In genomic region chr10:34789993-34790506, GRCh38 we compare ENCODE assay signal across 1 cellular context.
TF ChIP-seq lines count a peak whose summit lies in the region.

No MANE protein-coding gene starts in this region.

TF ChIP-seq in HEK293, 187 proteins besides CTCF, POLR2A, EP300 and RAD21 (continued from another document and continues in another):
- TF ChIP-seq HIC1 (tag by site-specific recombination; IDR thresholded peaks at IDR 0.05), result no peak
- TF ChIP-seq ZNF596 (tag by site-specific recombination; IDR thresholded peaks at IDR 0.05), result no peak
- TF ChIP-seq ZNF837 (tag by site-specific recombination; IDR thresholded peaks at IDR 0.05), result no peak
- TF ChIP-seq ZNF266 (tag by site-specific recombination; IDR thresholded peaks at IDR 0.05; ENCODE audit: low read depth), result no peak
- TF ChIP-seq, protein P1, sequence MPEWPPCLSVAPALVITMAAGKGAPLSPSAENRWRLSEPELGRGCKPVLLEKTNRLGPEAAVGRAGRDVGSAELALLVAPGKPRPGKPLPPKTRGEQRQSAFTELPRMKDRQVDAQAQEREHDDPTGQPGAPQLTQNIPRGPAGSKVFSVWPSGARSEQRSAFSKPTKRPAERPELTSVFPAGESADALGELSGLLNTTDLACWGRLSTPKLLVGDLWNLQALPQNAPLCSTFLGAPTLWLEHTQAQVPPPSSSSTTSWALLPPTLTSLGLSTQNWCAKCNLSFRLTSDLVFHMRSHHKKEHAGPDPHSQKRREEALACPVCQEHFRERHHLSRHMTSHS (tag by site-specific recombination; IDR thresholded peaks at IDR 0.05), result no peak
- no peak for TF ChIP-seq ZFP3 (tag by site-specific recombination; IDR thresholded peaks at IDR 0.05; ENCODE audit: low read depth)
- no peak for TF ChIP-seq ZNF792 (tag by site-specific recombination; IDR thresholded peaks at IDR 0.05)
- TF ChIP-seq ZNF843 (tag by site-specific recombination; IDR thresholded peaks at IDR 0.05), result 0 out of 2 replicates have a peak, but pooled peaks have one; percentile 44
- TF ChIP-seq PRDM1 (tag by site-specific recombination; IDR thresholded peaks at IDR 0.05), result peak; percentile 47; the same call in 1 of the 2 replicates
- no peak for TF ChIP-seq ZNF548 (tag by site-specific recombination; IDR thresholded peaks at IDR 0.05)
- TF ChIP-seq ZNF658 (tag by site-specific recombination; IDR thresholded peaks at IDR 0.05), result no peak
- TF ChIP-seq, protein P2, sequence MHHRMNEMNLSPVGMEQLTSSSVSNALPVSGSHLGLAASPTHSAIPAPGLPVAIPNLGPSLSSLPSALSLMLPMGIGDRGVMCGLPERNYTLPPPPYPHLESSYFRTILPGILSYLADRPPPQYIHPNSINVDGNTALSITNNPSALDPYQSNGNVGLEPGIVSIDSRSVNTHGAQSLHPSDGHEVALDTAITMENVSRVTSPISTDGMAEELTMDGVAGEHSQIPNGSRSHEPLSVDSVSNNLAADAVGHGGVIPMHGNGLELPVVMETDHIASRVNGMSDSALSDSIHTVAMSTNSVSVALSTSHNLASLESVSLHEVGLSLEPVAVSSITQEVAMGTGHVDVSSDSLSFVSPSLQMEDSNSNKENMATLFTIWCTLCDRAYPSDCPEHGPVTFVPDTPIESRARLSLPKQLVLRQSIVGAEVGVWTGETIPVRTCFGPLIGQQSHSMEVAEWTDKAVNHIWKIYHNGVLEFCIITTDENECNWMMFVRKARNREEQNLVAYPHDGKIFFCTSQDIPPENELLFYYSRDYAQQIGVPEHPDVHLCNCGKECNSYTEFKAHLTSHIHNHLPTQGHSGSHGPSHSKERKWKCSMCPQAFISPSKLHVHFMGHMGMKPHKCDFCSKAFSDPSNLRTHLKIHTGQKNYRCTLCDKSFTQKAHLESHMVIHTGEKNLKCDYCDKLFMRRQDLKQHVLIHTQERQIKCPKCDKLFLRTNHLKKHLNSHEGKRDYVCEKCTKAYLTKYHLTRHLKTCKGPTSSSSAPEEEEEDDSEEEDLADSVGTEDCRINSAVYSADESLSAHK (tag by site-specific recombination; IDR thresholded peaks at IDR 0.05), result peak; percentile 92
- TF ChIP-seq ZNF701 (tag by site-specific recombination; IDR thresholded peaks at IDR 0.05), result no peak
- no peak for TF ChIP-seq ZNF776 (tag by site-specific recombination; IDR thresholded peaks at IDR 0.05; ENCODE audit: borderline replicate concordance)
- TF ChIP-seq ZNF416 (tag by site-specific recombination; IDR thresholded peaks at IDR 0.05), result no peak
- TF ChIP-seq, protein P3, sequence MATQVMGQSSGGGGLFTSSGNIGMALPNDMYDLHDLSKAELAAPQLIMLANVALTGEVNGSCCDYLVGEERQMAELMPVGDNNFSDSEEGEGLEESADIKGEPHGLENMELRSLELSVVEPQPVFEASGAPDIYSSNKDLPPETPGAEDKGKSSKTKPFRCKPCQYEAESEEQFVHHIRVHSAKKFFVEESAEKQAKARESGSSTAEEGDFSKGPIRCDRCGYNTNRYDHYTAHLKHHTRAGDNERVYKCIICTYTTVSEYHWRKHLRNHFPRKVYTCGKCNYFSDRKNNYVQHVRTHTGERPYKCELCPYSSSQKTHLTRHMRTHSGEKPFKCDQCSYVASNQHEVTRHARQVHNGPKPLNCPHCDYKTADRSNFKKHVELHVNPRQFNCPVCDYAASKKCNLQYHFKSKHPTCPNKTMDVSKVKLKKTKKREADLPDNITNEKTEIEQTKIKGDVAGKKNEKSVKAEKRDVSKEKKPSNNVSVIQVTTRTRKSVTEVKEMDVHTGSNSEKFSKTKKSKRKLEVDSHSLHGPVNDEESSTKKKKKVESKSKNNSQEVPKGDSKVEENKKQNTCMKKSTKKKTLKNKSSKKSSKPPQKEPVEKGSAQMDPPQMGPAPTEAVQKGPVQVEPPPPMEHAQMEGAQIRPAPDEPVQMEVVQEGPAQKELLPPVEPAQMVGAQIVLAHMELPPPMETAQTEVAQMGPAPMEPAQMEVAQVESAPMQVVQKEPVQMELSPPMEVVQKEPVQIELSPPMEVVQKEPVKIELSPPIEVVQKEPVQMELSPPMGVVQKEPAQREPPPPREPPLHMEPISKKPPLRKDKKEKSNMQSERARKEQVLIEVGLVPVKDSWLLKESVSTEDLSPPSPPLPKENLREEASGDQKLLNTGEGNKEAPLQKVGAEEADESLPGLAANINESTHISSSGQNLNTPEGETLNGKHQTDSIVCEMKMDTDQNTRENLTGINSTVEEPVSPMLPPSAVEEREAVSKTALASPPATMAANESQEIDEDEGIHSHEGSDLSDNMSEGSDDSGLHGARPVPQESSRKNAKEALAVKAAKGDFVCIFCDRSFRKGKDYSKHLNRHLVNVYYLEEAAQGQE (tag by site-specific recombination; IDR thresholded peaks at IDR 0.05), result no peak
- no peak for TF ChIP-seq EGR2 (tag by site-specific recombination; IDR thresholded peaks at IDR 0.05; ENCODE audit: low read depth)
- TF ChIP-seq ZNF48 (tag by site-specific recombination; IDR thresholded peaks at IDR 0.05), result no peak
- no peak for TF ChIP-seq GLIS1 (tag by site-specific recombination; IDR thresholded peaks at IDR 0.05)
- TF ChIP-seq ZNF580 (tag by site-specific recombination; IDR thresholded peaks at IDR 0.05), result no peak
- TF ChIP-seq, protein P4, sequence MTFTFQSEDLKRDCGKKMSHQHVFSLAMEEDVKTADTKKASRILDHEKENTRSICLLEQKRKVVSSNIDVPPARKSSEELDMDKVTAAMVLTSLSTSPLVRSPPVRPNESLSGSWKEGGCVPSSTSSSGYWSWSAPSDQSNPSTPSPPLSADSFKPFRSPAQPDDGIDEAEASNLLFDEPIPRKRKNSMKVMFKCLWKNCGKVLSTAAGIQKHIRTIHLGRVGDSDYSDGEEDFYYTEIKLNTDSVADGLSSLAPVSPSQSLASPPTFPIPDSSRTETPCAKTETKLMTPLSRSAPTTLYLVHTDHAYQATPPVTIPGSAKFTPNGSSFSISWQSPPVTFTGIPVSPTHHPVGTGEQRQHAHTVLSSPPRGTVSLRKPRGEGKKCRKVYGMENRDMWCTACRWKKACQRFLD (tag by site-specific recombination; IDR thresholded peaks at IDR 0.05), result no peak
- TF ChIP-seq ZBTB8A (tag by site-specific recombination; IDR thresholded peaks at IDR 0.05), result no peak
- TF ChIP-seq ATF2 (tag by site-specific recombination; IDR thresholded peaks at IDR 0.05; ENCODE audit: low read depth), result 0 out of 2 replicates have a peak, but pooled peaks have one; percentile 20
- no peak for TF ChIP-seq ZSCAN23 (tag by site-specific recombination; IDR thresholded peaks at IDR 0.05)
- TF ChIP-seq GLI2 (tag by site-specific recombination; IDR thresholded peaks at IDR 0.05; ENCODE audit: borderline replicate concordance, low read depth), result no peak
- TF ChIP-seq, protein P5, sequence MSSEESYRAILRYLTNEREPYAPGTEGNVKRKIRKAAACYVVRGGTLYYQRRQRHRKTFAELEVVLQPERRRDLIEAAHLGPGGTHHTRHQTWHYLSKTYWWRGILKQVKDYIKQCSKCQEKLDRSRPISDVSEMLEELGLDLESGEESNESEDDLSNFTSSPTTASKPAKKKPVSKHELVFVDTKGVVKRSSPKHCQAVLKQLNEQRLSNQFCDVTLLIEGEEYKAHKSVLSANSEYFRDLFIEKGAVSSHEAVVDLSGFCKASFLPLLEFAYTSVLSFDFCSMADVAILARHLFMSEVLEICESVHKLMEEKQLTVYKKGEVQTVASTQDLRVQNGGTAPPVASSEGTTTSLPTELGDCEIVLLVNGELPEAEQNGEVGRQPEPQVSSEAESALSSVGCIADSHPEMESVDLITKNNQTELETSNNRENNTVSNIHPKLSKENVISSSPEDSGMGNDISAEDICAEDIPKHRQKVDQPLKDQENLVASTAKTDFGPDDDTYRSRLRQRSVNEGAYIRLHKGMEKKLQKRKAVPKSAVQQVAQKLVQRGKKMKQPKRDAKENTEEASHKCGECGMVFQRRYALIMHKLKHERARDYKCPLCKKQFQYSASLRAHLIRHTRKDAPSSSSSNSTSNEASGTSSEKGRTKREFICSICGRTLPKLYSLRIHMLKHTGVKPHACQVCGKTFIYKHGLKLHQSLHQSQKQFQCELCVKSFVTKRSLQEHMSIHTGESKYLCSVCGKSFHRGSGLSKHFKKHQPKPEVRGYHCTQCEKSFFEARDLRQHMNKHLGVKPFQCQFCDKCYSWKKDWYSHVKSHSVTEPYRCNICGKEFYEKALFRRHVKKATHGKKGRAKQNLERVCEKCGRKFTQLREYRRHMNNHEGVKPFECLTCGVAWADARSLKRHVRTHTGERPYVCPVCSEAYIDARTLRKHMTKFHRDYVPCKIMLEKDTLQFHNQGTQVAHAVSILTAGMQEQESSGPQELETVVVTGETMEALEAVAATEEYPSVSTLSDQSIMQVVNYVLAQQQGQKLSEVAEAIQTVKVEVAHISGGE (tag by site-specific recombination; conservative IDR thresholded peaks at IDR 0.05; ENCODE audit: low read depth), result no peak
- TF ChIP-seq ZNF169 (tag by site-specific recombination; IDR thresholded peaks at IDR 0.05), result no peak
- no peak for TF ChIP-seq SP7 (tag by site-specific recombination; IDR thresholded peaks at IDR 0.05)
- no peak for TF ChIP-seq ZNF670 (tag by site-specific recombination; IDR thresholded peaks at IDR 0.05; ENCODE audit: low read depth)
- TF ChIP-seq ZNF707 (tag by site-specific recombination; IDR thresholded peaks at IDR 0.05), result no peak
- TF ChIP-seq ZSCAN4 (tag by site-specific recombination; IDR thresholded peaks at IDR 0.05), result no peak
- no peak for TF ChIP-seq ZNF677 (tag by site-specific recombination; IDR thresholded peaks at IDR 0.05)
- TF ChIP-seq OSR2 (tag by site-specific recombination; IDR thresholded peaks at IDR 0.05), result peak; percentile 84
- TF ChIP-seq ZNF654 (tag by site-specific recombination; IDR thresholded peaks at IDR 0.05; ENCODE audit: low read depth), result no peak
- no peak for TF ChIP-seq ZNF391 (tag by site-specific recombination; IDR thresholded peaks at IDR 0.05; ENCODE audit: borderline replicate concordance, low read depth)
- TF ChIP-seq, protein P6, sequence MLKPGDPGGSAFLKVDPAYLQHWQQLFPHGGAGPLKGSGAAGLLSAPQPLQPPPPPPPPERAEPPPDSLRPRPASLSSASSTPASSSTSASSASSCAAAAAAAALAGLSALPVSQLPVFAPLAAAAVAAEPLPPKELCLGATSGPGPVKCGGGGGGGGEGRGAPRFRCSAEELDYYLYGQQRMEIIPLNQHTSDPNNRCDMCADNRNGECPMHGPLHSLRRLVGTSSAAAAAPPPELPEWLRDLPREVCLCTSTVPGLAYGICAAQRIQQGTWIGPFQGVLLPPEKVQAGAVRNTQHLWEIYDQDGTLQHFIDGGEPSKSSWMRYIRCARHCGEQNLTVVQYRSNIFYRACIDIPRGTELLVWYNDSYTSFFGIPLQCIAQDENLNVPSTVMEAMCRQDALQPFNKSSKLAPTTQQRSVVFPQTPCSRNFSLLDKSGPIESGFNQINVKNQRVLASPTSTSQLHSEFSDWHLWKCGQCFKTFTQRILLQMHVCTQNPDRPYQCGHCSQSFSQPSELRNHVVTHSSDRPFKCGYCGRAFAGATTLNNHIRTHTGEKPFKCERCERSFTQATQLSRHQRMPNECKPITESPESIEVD (tag by site-specific recombination; IDR thresholded peaks at IDR 0.05), result peak; percentile 92
- no peak for TF ChIP-seq ZNF510 (tag by site-specific recombination; IDR thresholded peaks at IDR 0.05; ENCODE audit: insufficient replicate concordance)
- no peak for TF ChIP-seq ZNF248 (tag by site-specific recombination; IDR thresholded peaks at IDR 0.05)
- TF ChIP-seq ZSCAN30 (tag by site-specific recombination; IDR thresholded peaks at IDR 0.05), result 0 out of 2 replicates have a peak, but pooled peaks have one; percentile 37
- TF ChIP-seq ZNF132 (tag by site-specific recombination; IDR thresholded peaks at IDR 0.05; ENCODE audit: borderline replicate concordance), result no peak
- TF ChIP-seq ZSCAN5A (tag by site-specific recombination; IDR thresholded peaks at IDR 0.05), result no peak
- TF ChIP-seq FEZF1 (tag by site-specific recombination; IDR thresholded peaks at IDR 0.05), result peak; percentile 68
- TF ChIP-seq GLIS2 (tag by site-specific recombination; IDR thresholded peaks at IDR 0.05), result no peak
